1 cellular context compared by ENCODE assay signal in the genomic region with DNA sequence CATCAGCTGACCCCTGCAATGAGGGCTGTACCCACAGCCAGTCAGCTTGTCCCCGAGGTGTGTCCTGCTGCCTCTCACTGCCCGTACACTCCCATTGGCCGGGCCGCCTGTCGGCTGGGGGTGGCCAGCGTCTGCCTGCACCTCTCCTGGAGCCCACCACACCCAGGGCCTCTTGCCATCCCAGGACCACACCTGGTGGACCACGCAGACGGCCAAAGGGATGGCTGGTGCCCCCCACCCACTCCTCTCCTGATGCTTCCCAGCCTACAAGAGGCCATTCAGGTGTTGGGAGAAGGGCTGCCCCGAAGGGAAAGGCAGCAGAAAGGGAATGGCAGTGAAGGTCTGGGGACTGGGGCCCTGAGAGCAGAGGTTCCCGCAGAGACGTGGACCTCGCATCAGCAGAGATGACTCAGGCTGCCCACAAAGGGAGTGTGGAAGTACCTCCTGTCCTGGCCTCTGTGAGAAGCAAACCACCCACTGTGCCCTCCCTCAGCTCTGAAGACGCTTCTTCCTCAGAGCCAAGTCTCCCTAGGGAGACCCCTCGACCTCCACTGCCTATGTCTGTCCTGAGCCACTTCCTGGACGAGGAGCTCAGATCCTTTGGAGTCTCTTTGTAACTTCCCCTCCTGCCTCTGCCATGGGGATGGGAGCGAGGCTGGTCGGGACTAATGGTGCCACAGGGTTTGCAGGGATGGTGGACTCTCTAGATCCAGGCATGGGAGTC.
TF ChIP-seq lines count a peak whose summit lies in the region.

No MANE protein-coding gene starts in this region.

TF ChIP-seq in SK-N-SH treated with all-trans-retinoic acid at 6 μM for 48 hours, 23 proteins besides CTCF, POLR2A, EP300 and RAD21 (continued from another document):
- TF ChIP-seq, protein P1, sequence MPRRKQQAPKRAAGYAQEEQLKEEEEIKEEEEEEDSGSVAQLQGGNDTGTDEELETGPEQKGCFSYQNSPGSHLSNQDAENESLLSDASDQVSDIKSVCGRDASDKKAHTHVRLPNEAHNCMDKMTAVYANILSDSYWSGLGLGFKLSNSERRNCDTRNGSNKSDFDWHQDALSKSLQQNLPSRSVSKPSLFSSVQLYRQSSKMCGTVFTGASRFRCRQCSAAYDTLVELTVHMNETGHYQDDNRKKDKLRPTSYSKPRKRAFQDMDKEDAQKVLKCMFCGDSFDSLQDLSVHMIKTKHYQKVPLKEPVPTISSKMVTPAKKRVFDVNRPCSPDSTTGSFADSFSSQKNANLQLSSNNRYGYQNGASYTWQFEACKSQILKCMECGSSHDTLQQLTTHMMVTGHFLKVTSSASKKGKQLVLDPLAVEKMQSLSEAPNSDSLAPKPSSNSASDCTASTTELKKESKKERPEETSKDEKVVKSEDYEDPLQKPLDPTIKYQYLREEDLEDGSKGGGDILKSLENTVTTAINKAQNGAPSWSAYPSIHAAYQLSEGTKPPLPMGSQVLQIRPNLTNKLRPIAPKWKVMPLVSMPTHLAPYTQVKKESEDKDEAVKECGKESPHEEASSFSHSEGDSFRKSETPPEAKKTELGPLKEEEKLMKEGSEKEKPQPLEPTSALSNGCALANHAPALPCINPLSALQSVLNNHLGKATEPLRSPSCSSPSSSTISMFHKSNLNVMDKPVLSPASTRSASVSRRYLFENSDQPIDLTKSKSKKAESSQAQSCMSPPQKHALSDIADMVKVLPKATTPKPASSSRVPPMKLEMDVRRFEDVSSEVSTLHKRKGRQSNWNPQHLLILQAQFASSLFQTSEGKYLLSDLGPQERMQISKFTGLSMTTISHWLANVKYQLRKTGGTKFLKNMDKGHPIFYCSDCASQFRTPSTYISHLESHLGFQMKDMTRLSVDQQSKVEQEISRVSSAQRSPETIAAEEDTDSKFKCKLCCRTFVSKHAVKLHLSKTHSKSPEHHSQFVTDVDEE (CRISPR knock-in tag; IDR thresholded peaks at IDR 0.05), result no peak
- TF ChIP-seq, protein P2, sequence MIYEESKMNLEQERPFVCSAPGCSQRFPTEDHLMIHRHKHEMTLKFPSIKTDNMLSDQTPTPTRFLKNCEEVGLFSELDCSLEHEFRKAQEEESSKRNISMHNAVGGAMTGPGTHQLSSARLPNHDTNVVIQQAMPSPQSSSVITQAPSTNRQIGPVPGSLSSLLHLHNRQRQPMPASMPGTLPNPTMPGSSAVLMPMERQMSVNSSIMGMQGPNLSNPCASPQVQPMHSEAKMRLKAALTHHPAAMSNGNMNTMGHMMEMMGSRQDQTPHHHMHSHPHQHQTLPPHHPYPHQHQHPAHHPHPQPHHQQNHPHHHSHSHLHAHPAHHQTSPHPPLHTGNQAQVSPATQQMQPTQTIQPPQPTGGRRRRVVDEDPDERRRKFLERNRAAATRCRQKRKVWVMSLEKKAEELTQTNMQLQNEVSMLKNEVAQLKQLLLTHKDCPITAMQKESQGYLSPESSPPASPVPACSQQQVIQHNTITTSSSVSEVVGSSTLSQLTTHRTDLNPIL (CRISPR knock-in tag; IDR thresholded peaks at IDR 0.05; ENCODE audit: low read depth), result no peak
- no peak for TF ChIP-seq TCF4 (CRISPR knock-in tag; IDR thresholded peaks at IDR 0.05; ENCODE audit: borderline replicate concordance)
